In the genomic region with DNA sequence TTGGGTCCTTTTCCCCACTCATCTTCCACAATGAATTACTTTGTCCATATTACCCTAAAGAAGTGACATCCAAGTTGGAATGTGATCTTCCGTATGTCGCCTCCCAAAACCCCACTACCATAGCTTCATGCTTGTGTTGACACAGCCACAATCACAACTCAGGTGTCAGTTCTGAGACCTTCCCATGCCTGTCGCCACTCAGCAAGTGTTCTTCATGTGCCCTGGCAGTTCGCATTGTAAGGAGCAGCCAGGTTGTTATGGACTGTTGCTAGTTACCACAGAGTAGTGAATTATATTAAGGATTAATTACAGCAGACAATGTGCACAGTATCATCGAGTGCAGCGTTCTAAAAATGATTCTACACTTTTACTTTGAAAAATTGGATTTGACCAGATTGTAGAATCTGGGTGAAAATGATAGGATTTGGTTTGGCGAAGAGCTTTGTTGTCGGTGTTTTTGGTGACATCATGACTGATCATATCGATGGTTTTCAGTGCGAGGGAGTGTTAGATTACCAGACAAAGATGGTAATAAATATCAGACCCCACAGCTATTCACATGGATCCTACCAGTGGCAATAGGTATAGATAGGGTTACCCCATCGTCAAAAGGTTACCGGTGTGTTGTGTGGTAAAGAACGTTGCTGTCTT, we compare ENCODE assay signal across 10 cellular contexts. TPM values are rescaled to one million over a fixed set of nuclear protein-coding genes. Genes with fewer than 3 reads are reported as not detected.
DNase-seq lines count a peak whose midpoint lies in the region; ATAC-seq, FAIRE-seq and TF ChIP-seq lines count a peak whose summit lies in the region.
"Had no signal": no experiment of that assay in that cellular context is flagged by ENCODE, and none has a peak within 500 bp of the region (broad histone marks: within the 10 kb centered on the region; RNA-seq: fewer than 3 reads in every experiment).

No MANE protein-coding gene starts in this region.

- no peak overlapping the region for H4K8ac ChIP-seq in neuronal stem cell (ENCODE audit: low read depth, low read length)

- intact Hi-C loops in PC-3 (cut with micrococcal nuclease) (no loop called here), esophagus muscularis mucosa (cut with DNase I) (no loop called here)

- H3K18ac ChIP-seq in neuronal stem cell (ENCODE audit: low read length) = no peak overlapping the region

- TF ChIP-seq EP300 in esophagus muscularis mucosa (IDR thresholded peaks at IDR 0.05) = no peak

- H3K4me1 ChIP-seq in DOHH2 (ENCODE audit: control insufficient read depth, low read length) = peaks cover 20% of the 10 kb centered on the region
- peaks cover 16% of the 10 kb centered on the region for H3K4me1 ChIP-seq in PC-3 (ENCODE audit: insufficient read depth, low read length)
- peaks cover 45 to 67% (median 54%) of the 10 kb centered on the region in 4 donors for H3K4me1 ChIP-seq in esophagus muscularis mucosa
- H3K4me1 ChIP-seq in neuronal stem cell (ENCODE audit: control insufficient read depth in 2 of 2, insufficient read depth in 1 of 2, low read depth in 1 of 2, low read length in 2 of 2) = peaks cover 7% of the 10 kb centered on the region in 2 donors
- H3K4me1 ChIP-seq in small intestine (ENCODE audit: control insufficient read depth in 2 of 2, insufficient read depth in 1 of 2, low read depth in 1 of 2, low read length in 1 of 2) = peaks cover 3 to 8% of the 10 kb centered on the region in 2 donors

- no peak overlapping the region for H2BK5ac ChIP-seq in neuronal stem cell (ENCODE audit: low read length)

- TF ChIP-seq CTCF in DOHH2 (IDR thresholded peaks at IDR 0.05; ENCODE audit: low read depth, low read length, poor library complexity, severe bottlenecking) (no peak), PC-3 (conservative IDR thresholded peaks at IDR 0.05; ENCODE audit: low read depth, low read length) (no peak), esophagus muscularis mucosa (IDR thresholded peaks at IDR 0.05) (no peak)

- BruUV-seq in PC-3 (replicated peaks; lab: Mats Ljungman, UMichigan) = no TSS peak

- peaks cover 54% of the 10 kb centered on the region for H3K79me2 ChIP-seq in DOHH2 (ENCODE audit: control insufficient read depth, low read length)
- peaks cover 34% of the 10 kb centered on the region for H3K79me2 ChIP-seq in PC-3 (ENCODE audit: low read length)

- peaks cover 5% of the 10 kb centered on the region for H3K79me1 ChIP-seq in neuronal stem cell (ENCODE audit: low read depth, low read length)

- H4K20me1 ChIP-seq in DOHH2 (ENCODE audit: control insufficient read depth, insufficient read depth, low read depth, low read length) (no peaks in the 10 kb centered on the region), PC-3 (ENCODE audit: low read length) (no peaks in the 10 kb centered on the region)

- ATAC-seq in PC-3 (no peak), HG02981 (IDR thresholded peaks at IDR 0.05; ENCODE audit: unreplicated experiment) (no peak)

- H3K27me3 ChIP-seq in DOHH2 (ENCODE audit: control insufficient read depth, low read length) (no peaks in the 10 kb centered on the region), PC-3 (ENCODE audit: low read length) (no peaks in the 10 kb centered on the region), esophagus muscularis mucosa (peaks cover 0 to 9% (median 0%) of the 10 kb centered on the region in 4 donors), neuronal stem cell (ENCODE audit: control insufficient read depth in 3 of 3, insufficient read depth in 3 of 3, low read depth in 1 of 3, low read length in 3 of 3) (no peaks in the 10 kb centered on the region), small intestine (ENCODE audit: control insufficient read depth in 2 of 2, insufficient read depth in 2 of 2, low read length in 2 of 2) (no peaks in the 10 kb centered on the region)

- H3K23ac ChIP-seq in neuronal stem cell (ENCODE audit: low read depth, low read length, poor library complexity) = no peak overlapping the region

- H3K4me2 ChIP-seq in DOHH2 (ENCODE audit: low read length) (peak overlapping the region; percentile 97), PC-3 (ENCODE audit: low read length) (peak overlapping the region; percentile 97), neuronal stem cell (ENCODE audit: insufficient read depth, low read length, poor library complexity, severe bottlenecking) (peak overlapping the region; percentile 71)

- no peaks in the 10 kb centered on the region for H3K9me2 ChIP-seq in DOHH2 (replicated peaks; ENCODE audit: control insufficient read depth, low read length)
- no peaks in the 10 kb centered on the region for H3K9me2 ChIP-seq in PC-3 (replicated peaks; ENCODE audit: low read length)

- no peak overlapping the region for H4K91ac ChIP-seq in neuronal stem cell (ENCODE audit: low read depth, low read length, poor library complexity)

- TF ChIP-seq POLR2A in esophagus muscularis mucosa (IDR thresholded peaks at IDR 0.05; ENCODE audit: low read depth) = no peak

- DNase-seq in PC-3 (no peak), esophagus muscularis mucosa (ENCODE audit: extremely low spot score) (no peak), neuronal stem cell (ENCODE audit: low spot score) (no peak), small intestine (no peak), hepatic stellate cell (ENCODE audit: low spot score) (no peak), retina (no peak)
- DNase-seq: activated effector memory CD4-positive, alpha-beta T cell treated with anti-CD3 and anti-CD28 coated beads, Interleukin-2, amount 50 U/mL, for 16 hours; NCI-H2029 had no signal

- H3K9ac ChIP-seq in PC-3 (ENCODE audit: low read length) = no peak overlapping the region
- peak overlapping the region; percentile 22 for H3K9ac ChIP-seq in neuronal stem cell (ENCODE audit: low read depth, low read length, poor library complexity)

- no peak overlapping the region for H3K4ac ChIP-seq in neuronal stem cell (ENCODE audit: low read length)

- WGBS in esophagus muscularis mucosa = 92% methylated on average over 13 of the region's 13 CpGs
- WGBS in neuronal stem cell (ENCODE audit: extremely low coverage in 2 of 2, insufficient read length in 2 of 2, insufficient replicate concordance in 1 of 2), 2 donors = no CpG with 5 or more reads among the region's 13 CpGs
- WGBS in small intestine, 3 donors = 88 to 90% (median 90%) methylated on average over 13 of the region's 13 CpGs

- H2BK120ac ChIP-seq in neuronal stem cell (ENCODE audit: low read depth, low read length) = no peak overlapping the region

- POLR2A ChIA-PET in PC-3 (lab: Charles Lee; ENCODE audit: unreplicated experiment) = no interaction called here

- no peak overlapping the region for H2AFZ ChIP-seq in PC-3 (ENCODE audit: low read length)
- no peak overlapping the region for H2AFZ ChIP-seq in neuronal stem cell (ENCODE audit: low read length)

- FAIRE-seq in small intestine (lab: Jason Lieb, UNC) = no peak

- H3K36me3 ChIP-seq in DOHH2 (ENCODE audit: control insufficient read depth, low read length) (peaks cover 17% of the 10 kb centered on the region), PC-3 (ENCODE audit: low read depth, low read length) (no peaks in the 10 kb centered on the region; the same call in 1 of the 2 replicates), esophagus muscularis mucosa (peaks cover 0 to 5% (median 0%) of the 10 kb centered on the region in 4 donors), neuronal stem cell (replicated peaks in 1 of 2; ENCODE audit: control insufficient read depth in 2 of 2, insufficient read depth in 2 of 2, low read length in 2 of 2) (peaks cover 4 to 15% of the 10 kb centered on the region in 2 donors), small intestine (ENCODE audit: control insufficient read depth in 2 of 2, insufficient read depth in 2 of 2, low read length in 2 of 2) (no peaks in the 10 kb centered on the region)

- H2BK12ac ChIP-seq in neuronal stem cell (ENCODE audit: low read length) = no peak overlapping the region

- CTCF ChIA-PET in PC-3 (lab: Charles Lee) = no interaction called here

- H3K14ac ChIP-seq in neuronal stem cell (ENCODE audit: low read length) = no peak overlapping the region

- H3K4me3 ChIP-seq in DOHH2 (ENCODE audit: low read length) (peak overlapping the region; percentile 98), PC-3 (ENCODE audit: low read length) (peak overlapping the region; percentile 97; the same call in 1 of the 2 replicates), esophagus muscularis mucosa (peak overlapping the region in 3 of 4 donors; percentile 67 to 94 (median 93)), neuronal stem cell (ENCODE audit: low read length in 2 of 2) (peak overlapping the region in 1 of 2 donors; percentile 3), small intestine (ENCODE audit: low read depth in 1 of 2, low read length in 2 of 2) (no peak overlapping the region)

- H3K27ac ChIP-seq in DOHH2 (ENCODE audit: low read depth, low read length) (no peak overlapping the region), PC-3 (ENCODE audit: low read length) (no peak overlapping the region), esophagus muscularis mucosa (replicated peaks in 1 of 4) (no peak overlapping the region), neuronal stem cell (replicated peaks; ENCODE audit: low read length) (no peak overlapping the region), small intestine (ENCODE audit: low read depth in 1 of 2, low read length in 1 of 2) (no peak overlapping the region)

- H2AK5ac ChIP-seq in neuronal stem cell (ENCODE audit: low read depth, low read length) = no peak overlapping the region

- no peaks in the 10 kb centered on the region for H3K9me3 ChIP-seq in DOHH2 (ENCODE audit: control insufficient read depth, insufficient read depth, low read length)
- no peaks in the 10 kb centered on the region for H3K9me3 ChIP-seq in PC-3 (ENCODE audit: low read length)
- no peaks in the 10 kb centered on the region for H3K9me3 ChIP-seq in esophagus muscularis mucosa
- no peaks in the 10 kb centered on the region for H3K9me3 ChIP-seq in neuronal stem cell (replicated peaks in 1 of 2; ENCODE audit: control insufficient read depth in 2 of 2, insufficient read depth in 1 of 2, low read depth in 1 of 2, low read length in 2 of 2)
- H3K9me3 ChIP-seq in small intestine (ENCODE audit: control insufficient read depth, low read depth) = no peaks in the 10 kb centered on the region

- no peak overlapping the region for H2BK15ac ChIP-seq in neuronal stem cell (ENCODE audit: low read length)

- H3F3A ChIP-seq in DOHH2 (ENCODE audit: control insufficient read depth, insufficient read depth) = no peaks in the 10 kb centered on the region
- H3F3A ChIP-seq in PC-3 (ENCODE audit: low read length, unreplicated experiment) = no peaks in the 10 kb centered on the region

RNA-seq across cellular contexts. Expression of a gene that starts 1.7 kb away (rescaled TPM):
- total RNA-seq in PC-3 (2014; rRNA removed) (45.7 and 57.8 TPM in 2 replicates), esophagus muscularis mucosa (10 to 100 TPM; 36.5 to 54.8 (median 44.5) TPM)
- 40.9 TPM for polyA plus RNA-seq in neuronal stem cell (2013, experiment 1 of 2)
- 42.6 TPM for polyA plus RNA-seq in neuronal stem cell (2013, experiment 2 of 2)
- polyA plus RNA-seq in small intestine = 10 to 100 TPM; 15.7 to 22.3 (median 19.9) TPM

Comparison
In these comparisons a context has a peak if more than half of its experiments do, and no peak if none do; other contexts are left out.
1. H3K4me3 ChIP-seq: peak in DOHH2 (single experiment), PC-3 (single experiment) and esophagus muscularis mucosa (3 of 4); none in small intestine (0 of 2).
2. Peak in every context shown above with its lines, with median percentiles within 50 percentile points of each other: H3K4me2 ChIP-seq.